ENCODE assay signal across 8 cellular contexts in the genomic region with DNA sequence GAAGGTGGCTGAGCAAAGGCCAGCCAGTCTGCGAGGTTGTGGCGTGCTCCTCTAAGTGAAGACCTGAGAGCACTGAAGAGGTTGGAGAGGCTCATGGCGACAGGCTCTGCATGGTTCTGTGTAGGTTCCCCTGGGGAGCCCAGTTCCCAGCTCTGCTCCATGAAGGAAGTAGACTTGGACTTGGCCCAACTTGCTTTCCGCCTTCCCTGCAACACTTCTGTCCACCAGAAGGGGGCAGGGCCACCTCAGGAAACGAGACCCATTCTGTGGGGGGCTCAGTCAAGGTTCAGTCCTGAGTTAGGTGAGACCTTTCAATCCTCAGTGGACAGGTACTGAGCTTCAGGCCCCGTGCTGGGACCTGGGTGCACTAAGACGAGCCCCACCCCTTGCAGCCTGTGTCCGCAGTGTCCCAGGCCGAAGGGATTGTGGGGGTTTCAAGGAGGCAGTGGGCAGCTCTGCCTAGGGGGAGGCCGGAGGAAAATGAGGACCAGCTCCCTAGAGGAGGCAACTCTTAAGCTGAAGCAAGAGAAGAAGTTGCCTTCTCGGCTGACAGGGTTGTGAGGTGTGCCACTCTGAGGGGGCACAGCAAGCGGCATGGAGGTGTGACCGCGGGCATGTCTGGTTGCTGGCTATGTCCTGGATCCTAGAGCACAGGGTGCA. TPM values are rescaled to one million over a fixed set of nuclear protein-coding genes. Genes with fewer than 3 reads are reported as not detected.
DNase-seq lines count a peak whose midpoint lies in the region; ATAC-seq and TF ChIP-seq lines count a peak whose summit lies in the region.

No MANE protein-coding gene starts in this region.

- H3K79me2 ChIP-seq in SU-DHL-6 (ENCODE audit: insufficient read depth, low read length): no peaks in the 10 kb centered on the region

- H3F3A ChIP-seq in SU-DHL-6 (ENCODE audit: insufficient read depth): no peaks in the 10 kb centered on the region

- TF ChIP-seq CTCF in HEK293 (tag by site-specific recombination; IDR thresholded peaks at IDR 0.05) (peak; percentile 83), SU-DHL-6 (IDR thresholded peaks at IDR 0.05; ENCODE audit: insufficient read depth, low read length, poor library complexity, severe bottlenecking) (peak; percentile 83), right lobe of liver (IDR thresholded peaks at IDR 0.05) (peak; percentile 72 to 90 (median 84)), suprapubic skin (IDR thresholded peaks at IDR 0.05) (peak; percentile 44 to 85)

- peak; percentile 51 for DNase-seq in DMS153 treated with DMSO at 0.1 percent for 48 hours (lab: John Stamatoyannopoulos, UW; ENCODE audit: unreplicated experiment)
- peak; percentile 74 for DNase-seq in dermis blood vessel endothelial cell
- DNase-seq in right lobe of liver: peak; percentile 40 to 66 (median 57)
- DNase-seq in suprapubic skin (ENCODE audit: low spot score in 2 of 2): peak in 1 of 2 donors; percentile 73

- no peak for TF ChIP-seq POLR2A in right lobe of liver (IDR thresholded peaks at IDR 0.05)
- TF ChIP-seq POLR2A in suprapubic skin (IDR thresholded peaks at IDR 0.05): no peak

- H3K36me3 ChIP-seq in HEK293 (ENCODE audit: control insufficient read depth in 2 of 2, insufficient read depth in 1 of 2, low read length in 2 of 2) (no peaks in the 10 kb centered on the region), SU-DHL-6 (ENCODE audit: low read length) (no peaks in the 10 kb centered on the region), right lobe of liver (no peaks in the 10 kb centered on the region), suprapubic skin (no peaks in the 10 kb centered on the region)

- no peak overlapping the region for H3K4me2 ChIP-seq in SU-DHL-6 (ENCODE audit: low read depth, low read length, poor library complexity, severe bottlenecking)

- no peaks in the 10 kb centered on the region for H3K9me3 ChIP-seq in HEK293 (ENCODE audit: control insufficient read depth, insufficient read depth, low read depth, low read length)
- no peaks in the 10 kb centered on the region for H3K9me3 ChIP-seq in SU-DHL-6 (ENCODE audit: insufficient read depth, low read length)
- no peaks in the 10 kb centered on the region for H3K9me3 ChIP-seq in right lobe of liver
- H3K9me3 ChIP-seq in suprapubic skin: no peaks in the 10 kb centered on the region

- CTCF ChIA-PET in HEK293 (lab: Yijun Ruan, JAX): interaction anchor here (0.5 to 5.2 kb wide), 50 partner anchors 11 to 642 kb away, joined by 3 to 64 read pairs (median 4); partner anchors contain the start of gene PCBD1

- ATAC-seq in right lobe of liver: peak; percentile 71 to 86 (median 82)
- no peak for ATAC-seq in GM19463 (IDR thresholded peaks at IDR 0.05; ENCODE audit: unreplicated experiment)
- ATAC-seq in GM18873 (IDR thresholded peaks at IDR 0.05; ENCODE audit: low FRiP score, unreplicated experiment): no peak

- H3K4me1 ChIP-seq in HEK293 (ENCODE audit: control insufficient read depth, insufficient read depth, low read length): no peaks in the 10 kb centered on the region
- no peaks in the 10 kb centered on the region for H3K4me1 ChIP-seq in right lobe of liver
- H3K4me1 ChIP-seq in suprapubic skin: no peaks in the 10 kb centered on the region

- H4K20me1 ChIP-seq in SU-DHL-6 (ENCODE audit: low read depth, low read length): no peaks in the 10 kb centered on the region

- H3K27ac ChIP-seq in HEK293 (ENCODE audit: extremely low read depth, low read depth, low read length): no peak overlapping the region
- no peak overlapping the region for H3K27ac ChIP-seq in SU-DHL-6 (ENCODE audit: low read depth, low read length)
- no peak overlapping the region for H3K27ac ChIP-seq in right lobe of liver
- no peak overlapping the region for H3K27ac ChIP-seq in suprapubic skin

- no peaks in the 10 kb centered on the region for H3K9me2 ChIP-seq in SU-DHL-6 (replicated peaks; ENCODE audit: insufficient read depth, low read length)

- H3K27me3 ChIP-seq in SU-DHL-6 (ENCODE audit: low read length): no peaks in the 10 kb centered on the region
- H3K27me3 ChIP-seq in right lobe of liver: no peaks in the 10 kb centered on the region
- H3K27me3 ChIP-seq in suprapubic skin: peaks cover 8% of the 10 kb centered on the region

- POLR2A ChIA-PET in HEK293 (lab: Yijun Ruan, JAX): interaction anchor here (1.3 kb wide), 1 partner anchor 16 kb away, joined by 3 read pairs; no protein-coding TSS in a partner anchor

- no peak overlapping the region for H3K9ac ChIP-seq in SU-DHL-6 (ENCODE audit: low read length)

- WGBS in right lobe of liver (ENCODE audit: insufficient coverage, low coverage, low lambda C conversion rate, missing lambda C conversion rate): 58% methylated on average over 10 of the region's 14 CpGs
- 69% methylated on average over 12 of the region's 14 CpGs for WGBS in suprapubic skin

- H2AFZ ChIP-seq in SU-DHL-6 (ENCODE audit: low read depth, low read length, severe bottlenecking): no peak overlapping the region

- intact Hi-C loops in right lobe of liver (cut with DNase I): loop anchor here in 1 of 2 donors (10.0 kb wide), 1 partner anchor 311 kb away; the partner anchor contains the start of gene UNC5B

- H3K4me3 ChIP-seq in HEK293 (ENCODE audit: low read depth, low read length) (no peak overlapping the region), SU-DHL-6 (ENCODE audit: insufficient read depth, low read length, poor library complexity, severe bottlenecking) (no peak overlapping the region), right lobe of liver (no peak overlapping the region), suprapubic skin (no peak overlapping the region)

- no peak for TF ChIP-seq EP300 in suprapubic skin (IDR thresholded peaks at IDR 0.05)

TF ChIP-seq in HEK293, 187 proteins besides CTCF, POLR2A, EP300 and RAD21 (continues in another document):
- TF ChIP-seq ZIC2 (tag by site-specific recombination; IDR thresholded peaks at IDR 0.05): 0 out of 2 replicates have a peak, but pooled peaks have one; percentile 14
- TF ChIP-seq, protein P1, sequence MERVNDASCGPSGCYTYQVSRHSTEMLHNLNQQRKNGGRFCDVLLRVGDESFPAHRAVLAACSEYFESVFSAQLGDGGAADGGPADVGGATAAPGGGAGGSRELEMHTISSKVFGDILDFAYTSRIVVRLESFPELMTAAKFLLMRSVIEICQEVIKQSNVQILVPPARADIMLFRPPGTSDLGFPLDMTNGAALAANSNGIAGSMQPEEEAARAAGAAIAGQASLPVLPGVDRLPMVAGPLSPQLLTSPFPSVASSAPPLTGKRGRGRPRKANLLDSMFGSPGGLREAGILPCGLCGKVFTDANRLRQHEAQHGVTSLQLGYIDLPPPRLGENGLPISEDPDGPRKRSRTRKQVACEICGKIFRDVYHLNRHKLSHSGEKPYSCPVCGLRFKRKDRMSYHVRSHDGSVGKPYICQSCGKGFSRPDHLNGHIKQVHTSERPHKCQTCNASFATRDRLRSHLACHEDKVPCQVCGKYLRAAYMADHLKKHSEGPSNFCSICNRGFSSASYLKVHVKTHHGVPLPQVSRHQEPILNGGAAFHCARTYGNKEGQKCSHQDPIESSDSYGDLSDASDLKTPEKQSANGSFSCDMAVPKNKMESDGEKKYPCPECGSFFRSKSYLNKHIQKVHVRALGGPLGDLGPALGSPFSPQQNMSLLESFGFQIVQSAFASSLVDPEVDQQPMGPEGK (tag by site-specific recombination; IDR thresholded peaks at IDR 0.05): peak; percentile 70
- no peak for TF ChIP-seq ZNF837 (tag by site-specific recombination; IDR thresholded peaks at IDR 0.05)
- TF ChIP-seq KLF8 (tag by site-specific recombination; IDR thresholded peaks at IDR 0.05): no peak
- no peak for TF ChIP-seq ZNF561 (tag by site-specific recombination; IDR thresholded peaks at IDR 0.05; ENCODE audit: borderline replicate concordance)
- TF ChIP-seq, protein P2, sequence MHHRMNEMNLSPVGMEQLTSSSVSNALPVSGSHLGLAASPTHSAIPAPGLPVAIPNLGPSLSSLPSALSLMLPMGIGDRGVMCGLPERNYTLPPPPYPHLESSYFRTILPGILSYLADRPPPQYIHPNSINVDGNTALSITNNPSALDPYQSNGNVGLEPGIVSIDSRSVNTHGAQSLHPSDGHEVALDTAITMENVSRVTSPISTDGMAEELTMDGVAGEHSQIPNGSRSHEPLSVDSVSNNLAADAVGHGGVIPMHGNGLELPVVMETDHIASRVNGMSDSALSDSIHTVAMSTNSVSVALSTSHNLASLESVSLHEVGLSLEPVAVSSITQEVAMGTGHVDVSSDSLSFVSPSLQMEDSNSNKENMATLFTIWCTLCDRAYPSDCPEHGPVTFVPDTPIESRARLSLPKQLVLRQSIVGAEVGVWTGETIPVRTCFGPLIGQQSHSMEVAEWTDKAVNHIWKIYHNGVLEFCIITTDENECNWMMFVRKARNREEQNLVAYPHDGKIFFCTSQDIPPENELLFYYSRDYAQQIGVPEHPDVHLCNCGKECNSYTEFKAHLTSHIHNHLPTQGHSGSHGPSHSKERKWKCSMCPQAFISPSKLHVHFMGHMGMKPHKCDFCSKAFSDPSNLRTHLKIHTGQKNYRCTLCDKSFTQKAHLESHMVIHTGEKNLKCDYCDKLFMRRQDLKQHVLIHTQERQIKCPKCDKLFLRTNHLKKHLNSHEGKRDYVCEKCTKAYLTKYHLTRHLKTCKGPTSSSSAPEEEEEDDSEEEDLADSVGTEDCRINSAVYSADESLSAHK (tag by site-specific recombination; IDR thresholded peaks at IDR 0.05): peak; percentile 51; the same call in 1 of the 2 replicates
- TF ChIP-seq ZNF311 (tag by site-specific recombination; IDR thresholded peaks at IDR 0.05; ENCODE audit: borderline replicate concordance): no peak
- no peak for TF ChIP-seq ZNF433 (tag by site-specific recombination; IDR thresholded peaks at IDR 0.05; ENCODE audit: low read depth)
- TF ChIP-seq ZNF391 (tag by site-specific recombination; IDR thresholded peaks at IDR 0.05; ENCODE audit: borderline replicate concordance, low read depth): no peak
- TF ChIP-seq SP7 (tag by site-specific recombination; IDR thresholded peaks at IDR 0.05): peak; percentile 41; the same call in 1 of the 2 replicates
- no peak for TF ChIP-seq ZSCAN23 (tag by site-specific recombination; IDR thresholded peaks at IDR 0.05)
- TF ChIP-seq ZNF629 (tag by site-specific recombination; IDR thresholded peaks at IDR 0.05): no peak

RNA-seq across cellular contexts. Expression of gene PCBD1, which starts 15.0 kb away (rescaled TPM):
- 57.3 and 93.5 TPM in 2 replicates for total RNA-seq in dermis blood vessel endothelial cell
- total RNA-seq in right lobe of liver: 100 to 1,000 TPM; 165 to 375 (median 230) TPM
- total RNA-seq in suprapubic skin: 10 to 100 TPM; 24.2 to 47.0 (median 35.2) TPM

Comparison
In these comparisons a context has a peak if more than half of its experiments do, and no peak if none do; other contexts are left out.
1. ATAC-seq: peak in right lobe of liver (4 of 4); none in GM19463 (single experiment) and GM18873 (single experiment).
2. Peak in every context shown above with its lines, with median percentiles within 50 percentile points of each other: CTCF ChIP-seq.